29 cellular contexts compared by ENCODE assay signal in genomic region chrX:34404386-34405070, GRCh38.
DNase-seq lines count a peak whose midpoint lies in the region; ATAC-seq and TF ChIP-seq lines count a peak whose summit lies in the region.
"Had no signal": no experiment of that assay in that cellular context is flagged by ENCODE, and none has a peak within 500 bp of the region (broad histone marks: within the 10 kb centered on the region; RNA-seq: fewer than 3 reads in every experiment).

No MANE protein-coding gene starts in this region.

- H3K27me3 ChIP-seq in gastrocnemius medialis (no peaks in the 10 kb centered on the region), SK-N-SH (ENCODE audit: insufficient read depth) (no peaks in the 10 kb centered on the region)
- H3K27me3 ChIP-seq: BE2C had no signal

- no peaks in the 10 kb centered on the region for H3K36me3 ChIP-seq in gastrocnemius medialis
- no peaks in the 10 kb centered on the region for H3K36me3 ChIP-seq in SK-N-SH (replicated peaks in 1 of 2; ENCODE audit: control insufficient read depth in 1 of 2, insufficient read depth in 2 of 2, low read length in 1 of 2)
- H3K36me3 ChIP-seq: BE2C, HAP-1 had no signal

- CTCF ChIA-PET in SK-N-SH (lab: Yijun Ruan, JAX): no interaction called here

- ATAC-seq in left lobe of liver: peak; percentile 95
- peak; percentile 18 to 30 for ATAC-seq in gastrocnemius medialis
- no peak for ATAC-seq in HG03439 (IDR thresholded peaks at IDR 0.05; ENCODE audit: unreplicated experiment)
- ATAC-seq: effector memory CD8-positive, alpha-beta T cell had no signal

- H3K4me3 ChIP-seq in choroid plexus epithelial cell (ENCODE audit: low read depth, low read length): no peak overlapping the region
- H3K4me3 ChIP-seq in gastrocnemius medialis: no peak overlapping the region
- H3K4me3 ChIP-seq in SK-N-SH (ENCODE audit: low read depth in 2 of 2, low read length in 1 of 2): no peak overlapping the region
- H3K4me3 ChIP-seq: HAP-1 had no signal

- no peaks in the 10 kb centered on the region for H3F3A ChIP-seq in SK-N-SH (replicated peaks; ENCODE audit: insufficient read depth)

- no peak overlapping the region for H3K27ac ChIP-seq in gastrocnemius medialis
- H3K27ac ChIP-seq in SK-N-SH (ENCODE audit: low read depth in 2 of 2, low read length in 1 of 2): no peak overlapping the region
- H3K27ac ChIP-seq: KMS-11, VCaP had no signal

- H3K79me2 ChIP-seq in SK-N-SH (ENCODE audit: insufficient read depth): no peaks in the 10 kb centered on the region

- no peak overlapping the region for H3K4me2 ChIP-seq in SK-N-SH
- H3K4me2 ChIP-seq: KMS-11 had no signal

- POLR2A ChIA-PET in SK-N-SH (lab: Yijun Ruan, JAX): no interaction called here

- 0% methylated on average over 6 of the region's 7 CpGs for WGBS in SK-N-SH (ENCODE audit: low lambda C conversion rate)

- TF ChIP-seq RAD21 in SK-N-SH (IDR thresholded peaks at IDR 0.05; ENCODE audit: low read length): no peak

- TF ChIP-seq EP300 in SK-N-SH (IDR thresholded peaks at IDR 0.05; ENCODE audit: borderline replicate concordance in 1 of 2, low read depth in 1 of 2, low read length in 1 of 2): no peak

- intact Hi-C loops in gastrocnemius medialis (cut with DNase I; ENCODE audit: low total_unique reads): no loop called here

- H4K20me1 ChIP-seq in SK-N-SH (ENCODE audit: insufficient read depth): no peaks in the 10 kb centered on the region

- no peak overlapping the region for H2AFZ ChIP-seq in SK-N-SH (ENCODE audit: low read depth)

- TF ChIP-seq POLR2A in gastrocnemius medialis (IDR thresholded peaks at IDR 0.05): no peak

- H3K9me3 ChIP-seq in gastrocnemius medialis: no peaks in the 10 kb centered on the region
- H3K9me3 ChIP-seq in SK-N-SH: no peaks in the 10 kb centered on the region
- H3K9me3 ChIP-seq: BE2C, HAP-1 had no signal

- in situ Hi-C loops in gastrocnemius medialis (cut with MboI; ENCODE audit: low sequenced_read_pairs in 4 of 4): no loop called here

- DNase-seq in LoVo (ENCODE audit: low spot score) (peak; percentile 1), choroid plexus epithelial cell (ENCODE audit: low read depth) (peak; percentile 76), left lobe of liver (ENCODE audit: low spot score) (peak; percentile 78), gastrocnemius medialis (peak; percentile 2 to 29), SK-N-SH (no peak), kidney tubule cell (ENCODE audit: low spot score) (no peak)
- DNase-seq in activated CD4-positive, alpha-beta T cell treated with anti-CD3 and anti-CD28 coated beads, Interleukin-2, amount 50 U/mL, for 4 hours: no peak
- DNase-seq: activated CD4-positive, alpha-beta T cell treated with anti-CD3 and anti-CD28 coated beads for 4 hours; activated naive CD4-positive, alpha-beta T cell treated with anti-CD3 and anti-CD28 coated beads, Interleukin-2, amount 50 U/mL, for 16 hours; activated T-cell treated with anti-CD3 and anti-CD28 coated beads for 4 hours; amygdala; BE2C; caudate nucleus; DMS153; effector memory CD8-positive, alpha-beta T cell; head of caudate nucleus; kidney; NCI-H1417 treated with DMSO at 0.1 percent for 48 hours; NCI-H2081 treated with DMSO at 0.1 percent for 48 hours; NCI-H2227 treated with DMSO at 0.1 percent for 48 hours; NCI-H69; posterior cingulate gyrus; stimulated activated CD4-positive, alpha-beta T cell treated with anti-CD3 and anti-CD28 coated beads, Interleukin-15, amount 100 ng/mL, for 24 hours; stimulated activated CD4-positive, alpha-beta T cell treated with anti-CD3 and anti-CD28 coated beads, Interleukin-4, amount 100 ng/mL, for 4 hours; SW 1271 had no signal

- no peaks in the 10 kb centered on the region for H3K9me2 ChIP-seq in SK-N-SH

- no peaks in the 10 kb centered on the region for H3K4me1 ChIP-seq in gastrocnemius medialis
- no peaks in the 10 kb centered on the region for H3K4me1 ChIP-seq in SK-N-SH (ENCODE audit: control insufficient read depth in 1 of 2, insufficient read depth in 2 of 2, low read depth in 1 of 2, low read length in 1 of 2)
- H3K4me1 ChIP-seq: BE2C, HAP-1 had no signal

- no peak for TF ChIP-seq CTCF in choroid plexus epithelial cell (conservative IDR thresholded peaks at IDR 0.05; ENCODE audit: low read depth, low read length)
- TF ChIP-seq CTCF in gastrocnemius medialis (IDR thresholded peaks at IDR 0.05 in 4 of 5, conservative IDR thresholded peaks at IDR 0.05 in 1 of 5): no peak
- TF ChIP-seq CTCF in SK-N-SH (IDR thresholded peaks at IDR 0.05): no peak

- no peak overlapping the region for H3K9ac ChIP-seq in SK-N-SH
- H3K9ac ChIP-seq: KMS-11 had no signal

TF ChIP-seq in SK-N-SH, 30 proteins besides CTCF, POLR2A, EP300 and RAD21:
- TF ChIP-seq TEAD4 (IDR thresholded peaks at IDR 0.05; ENCODE audit: borderline replicate concordance, insufficient read depth) (no peak), FOXM1 (IDR thresholded peaks at IDR 0.05; ENCODE audit: low read depth) (no peak)

Comparison
In these comparisons a context has a peak if more than half of its experiments do, and no peak if none do; other contexts are left out.
1. DNase-seq: peak in LoVo (single experiment), choroid plexus epithelial cell (single experiment), left lobe of liver (single experiment) and gastrocnemius medialis (2 of 2); none in activated CD4-positive, alpha-beta T cell treated with anti-CD3 and anti-CD28 coated beads, Interleukin-2, amount 50 U/mL, for 4 hours (0 of 2), SK-N-SH (single experiment) and kidney tubule cell (single experiment).